In genomic region chr5:155624597-155625241, GRCh38 we compare ENCODE assay signal across 28 cellular contexts.
"Had no signal": no experiment of that assay in that cellular context is flagged by ENCODE, and none has a peak within 500 bp of the region (broad histone marks: within the 10 kb centered on the region; RNA-seq: fewer than 3 reads in every experiment).

No MANE protein-coding gene starts in this region.

- H3K27ac ChIP-seq: coronary artery, esophagus muscularis mucosa, foreskin keratinocyte, gastroesophageal sphincter, heart left ventricle, hepatocyte, lower lobe of right lung, neutrophil, pancreas, right lobe of liver, suprapubic skin, vagina had no signal

- H3K9me3 ChIP-seq: esophagus muscularis mucosa, gastroesophageal sphincter, heart left ventricle, lower lobe of right lung, neutrophil, pancreas, right lobe of liver, suprapubic skin, vagina had no signal

- ATAC-seq: foreskin keratinocyte; gastroesophageal sphincter; heart left ventricle; left ventricle myocardium superior; lower lobe of right lung; natural killer cell treated with Interleukin-12 subunit alpha and Interleukin-12 subunit beta and Interleukin-15 and Interleukin-18, amount 100 ng/mL, for 72 hours; pancreas; right lobe of liver; stimulated activated naive CD8-positive, alpha-beta T cell treated with anti-CD3 and anti-CD28 coated beads, Interleukin-15, amount 100 ng/mL, for 72 hours had no signal

- H3K36me3 ChIP-seq: esophagus muscularis mucosa, gastroesophageal sphincter, heart left ventricle, lower lobe of right lung, neutrophil, pancreas, right lobe of liver, suprapubic skin, vagina had no signal

- H3K27me3 ChIP-seq: heart left ventricle, hepatocyte, neutrophil, pancreas, right lobe of liver, suprapubic skin, vagina had no signal

- DNase-seq: dermis blood vessel endothelial cell; effector memory CD4-positive, alpha-beta T cell; foreskin keratinocyte; heart left ventricle; immature natural killer cell; islet precursor cell; kidney glomerular epithelial cell; left ventricle myocardium superior; lower lobe of right lung; naive B cell; pancreas; right lobe of liver; stimulated activated CD4-positive, alpha-beta T cell treated with anti-CD3 and anti-CD28 coated beads, Interleukin-12 subunit alpha, Interleukin-12 subunit beta, amount 100 ng/mL, for 4 hours; stimulated activated CD4-positive, alpha-beta T cell treated with anti-CD3 and anti-CD28 coated beads, Interleukin-1b, Interleukin-23, amount 100 ng/mL, for 48 hours; stimulated activated CD4-positive, alpha-beta T cell treated with anti-CD3 and anti-CD28 coated beads, Interleukin-4, amount 100 ng/mL, for 1 hour; stimulated activated CD8-positive, alpha-beta memory T cell treated with anti-CD3 and anti-CD28 coated beads, Interleukin-4, amount 100 ng/mL, for 48 hours; stimulated activated naive CD4-positive, alpha-beta T cell; stimulated activated naive CD8-positive, alpha-beta T cell treated with anti-CD3 and anti-CD28 coated beads, Interleukin-15, amount 100 ng/mL, for 72 hours; trophoblast cell had no signal

- H3K4me1 ChIP-seq: esophagus muscularis mucosa, foreskin keratinocyte, gastroesophageal sphincter, heart left ventricle, lower lobe of right lung, pancreas, suprapubic skin, vagina had no signal

- H3K4me3 ChIP-seq: coronary artery, esophagus muscularis mucosa, gastroesophageal sphincter, heart left ventricle, hepatocyte, lower lobe of right lung, pancreas, right lobe of liver, smooth muscle cell, suprapubic skin, vagina had no signal
